Comparison of ENCODE assay signal across 17 cellular contexts in the genomic region with DNA sequence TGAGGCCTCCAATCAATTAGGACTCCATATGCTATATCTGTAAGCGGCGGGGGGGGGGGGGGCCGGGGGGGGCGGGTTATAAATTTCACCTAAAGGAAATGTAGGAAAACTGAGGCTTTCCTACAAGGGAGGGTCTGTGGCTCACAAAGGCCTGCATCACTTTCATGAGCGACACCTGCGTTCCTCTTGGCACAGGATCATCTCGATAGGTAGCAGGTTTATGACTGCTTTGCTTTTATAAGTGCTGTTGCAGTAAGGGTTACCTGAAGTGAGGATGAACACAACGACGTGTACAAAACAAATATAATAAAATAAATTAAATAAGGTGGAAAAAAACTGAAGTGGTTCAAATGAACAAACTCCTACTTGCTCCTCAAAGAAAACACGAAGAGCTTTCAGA.
DNase-seq lines count a peak whose midpoint lies in the region; ATAC-seq and TF ChIP-seq lines count a peak whose summit lies in the region.
"Had no signal": no experiment of that assay in that cellular context is flagged by ENCODE, and none has a peak within 500 bp of the region (broad histone marks: within the 10 kb centered on the region; RNA-seq: fewer than 3 reads in every experiment).

No MANE protein-coding gene starts in this region.

- H3K79me2 ChIP-seq in PC-9 (ENCODE audit: low read depth), result no peaks in the 10 kb centered on the region

- peak overlapping the region; percentile 76 for H3K27ac Mint-ChIP-seq in activated T-cell treated with anti-CD3 and anti-CD28 coated beads, Interleukin-2, amount 50 U/mL, for 24 hours
- peak overlapping the region; percentile 95 for H3K27ac Mint-ChIP-seq in activated B cell treated with CpG ODN at 0.5 μM for 24 hours
- H3K27ac Mint-ChIP-seq in stimulated activated naive B cell treated with anti-CD40 and anti-IgM and Interleukin-4, amounts not matched to agents 10 μg/mL and 1 μg/mL and 100 μg/mL, for 72 hours, result peak overlapping the region; percentile 51
- H3K27ac Mint-ChIP-seq: neural progenitor cell had no signal

- intact Hi-C loops in activated B cell treated with CpG ODN at 0.5 μM for 24 hours (cut with micrococcal nuclease), result no loop called here
- intact Hi-C loops in PC-9 (cut with micrococcal nuclease; ENCODE audit: unreplicated experiment), result no loop called here

- BruUV-seq in PC-9 (replicated peaks; lab: Mats Ljungman, UMichigan), result no TSS peak

- peaks cover 5% of the 10 kb centered on the region for H3K36me3 Mint-ChIP-seq in activated T-cell treated with anti-CD3 and anti-CD28 coated beads, Interleukin-2, amount 50 U/mL, for 24 hours (ENCODE audit: low read depth)
- peaks cover 6% of the 10 kb centered on the region for H3K36me3 Mint-ChIP-seq in activated B cell treated with CpG ODN at 0.5 μM for 24 hours (ENCODE audit: low read depth)
- peaks cover 8 to 12% of the 10 kb centered on the region in 2 donors for H3K36me3 Mint-ChIP-seq in stimulated activated naive B cell treated with anti-CD40 and anti-IgM and Interleukin-4, amounts not matched to agents 10 μg/mL and 1 μg/mL and 100 μg/mL, for 72 hours

- H3K4me3 Mint-ChIP-seq in activated T-cell treated with anti-CD3 and anti-CD28 coated beads, Interleukin-2, amount 50 U/mL, for 24 hours, result peak overlapping the region; percentile 76
- H3K4me3 Mint-ChIP-seq in activated B cell treated with CpG ODN at 0.5 μM for 24 hours, result no peak overlapping the region
- peak overlapping the region; percentile 19 to 44 for H3K4me3 Mint-ChIP-seq in stimulated activated naive B cell treated with anti-CD40 and anti-IgM and Interleukin-4, amounts not matched to agents 10 μg/mL and 1 μg/mL and 100 μg/mL, for 72 hours
- H3K4me3 Mint-ChIP-seq: neural progenitor cell had no signal

- no peaks in the 10 kb centered on the region; the same call in 1 of the 2 replicates for H4K20me1 ChIP-seq in PC-9 (ENCODE audit: insufficient read depth)

- DNase-seq in activated T-cell treated with anti-CD3 and anti-CD28 coated beads, Interleukin-2, amount 50 U/mL, for 24 hours, result no peak
- DNase-seq in activated T-cell treated with anti-CD3 and anti-CD28 coated beads, Interleukin-2, amount 50 U/mL, for 48 hours, result no peak
- peak; percentile 23 for DNase-seq in NCI-H2029 treated with DMSO at 0.1 percent for 48 hours (lab: John Stamatoyannopoulos, UW)
- DNase-seq in activated B cell treated with CpG ODN at 0.5 μM for 24 hours, result no peak
- DNase-seq in stimulated activated naive B cell treated with anti-CD40 and anti-IgM and Interleukin-4, amounts not matched to agents 10 μg/mL and 1 μg/mL and 100 μg/mL, for 72 hours, result no peak
- DNase-seq in GM13976 (ENCODE audit: low spot score), result no peak
- DNase-seq in PC-9, result no peak
- DNase-seq: activated CD4-positive, alpha-beta T cell treated with anti-CD3 and anti-CD28 coated beads for 4 hours; activated T-cell treated with anti-CD3 and anti-CD28 coated beads, Interleukin-2, amount 50 U/mL, for 4 hours; NCI-H774; retina; T1000 had no signal

- no peak overlapping the region for H3K4me2 ChIP-seq in PC-9

- H3K9me3 Mint-ChIP-seq in activated T-cell treated with anti-CD3 and anti-CD28 coated beads, Interleukin-2, amount 50 U/mL, for 24 hours, result peaks cover 2% of the 10 kb centered on the region
- peaks cover 3% of the 10 kb centered on the region for H3K9me3 Mint-ChIP-seq in activated B cell treated with CpG ODN at 0.5 μM for 24 hours
- H3K9me3 Mint-ChIP-seq in stimulated activated naive B cell treated with anti-CD40 and anti-IgM and Interleukin-4, amounts not matched to agents 10 μg/mL and 1 μg/mL and 100 μg/mL, for 72 hours, result no peaks in the 10 kb centered on the region
- H3K9me3 Mint-ChIP-seq: activated T-cell treated with anti-CD3 and anti-CD28 coated beads, Interleukin-2, amount 50 U/mL, for 4 hours; neural progenitor cell had no signal

- H2AFZ ChIP-seq in PC-9, result no peak overlapping the region
- H2AFZ ChIP-seq: GM23248 had no signal

- peaks cover 85% of the 10 kb centered on the region for H3K4me1 Mint-ChIP-seq in activated T-cell treated with anti-CD3 and anti-CD28 coated beads, Interleukin-2, amount 50 U/mL, for 24 hours (ENCODE audit: low read depth)
- H3K4me1 Mint-ChIP-seq in activated B cell treated with CpG ODN at 0.5 μM for 24 hours, result peaks cover 88% of the 10 kb centered on the region
- peaks cover 48 to 82% of the 10 kb centered on the region in 2 donors for H3K4me1 Mint-ChIP-seq in stimulated activated naive B cell treated with anti-CD40 and anti-IgM and Interleukin-4, amounts not matched to agents 10 μg/mL and 1 μg/mL and 100 μg/mL, for 72 hours

- H3K4me3 ChIP-seq in PC-9, result no peak overlapping the region
- H3K4me3 ChIP-seq: GM23248, neural progenitor cell had no signal

- H3K27me3 Mint-ChIP-seq in activated T-cell treated with anti-CD3 and anti-CD28 coated beads, Interleukin-2, amount 50 U/mL, for 24 hours, result no peaks in the 10 kb centered on the region
- no peaks in the 10 kb centered on the region for H3K27me3 Mint-ChIP-seq in activated B cell treated with CpG ODN at 0.5 μM for 24 hours
- no peaks in the 10 kb centered on the region for H3K27me3 Mint-ChIP-seq in stimulated activated naive B cell treated with anti-CD40 and anti-IgM and Interleukin-4, amounts not matched to agents 10 μg/mL and 1 μg/mL and 100 μg/mL, for 72 hours

- TF ChIP-seq CTCF in activated B cell treated with CpG ODN at 0.5 μM for 24 hours (IDR thresholded peaks at IDR 0.05) (no peak), GM13976 (IDR thresholded peaks at IDR 0.05; ENCODE audit: borderline replicate concordance, control extremely low read depth, extremely low read depth, insufficient read depth, missing control alignments) (no peak), PC-9 (conservative IDR thresholded peaks at IDR 0.05) (no peak)

- POLR2A ChIA-PET in activated B cell treated with CpG ODN at 0.5 μM for 24 hours (lab: Charles Lee), result interaction anchor here (0.6 to 6.4 kb wide), 19 partner anchors 9 to 325 kb away, joined by 3 to 72 read pairs (median 8); a partner anchor contains a TSS
- POLR2A ChIA-PET in PC-9 (lab: Charles Lee; ENCODE audit: unreplicated experiment), result no interaction called here

- no peaks in the 10 kb centered on the region for H3K4me1 ChIP-seq in PC-9 (replicated peaks; ENCODE audit: insufficient read depth)

- H3K27me3 ChIP-seq in PC-9 (ENCODE audit: insufficient read depth, low read depth), result no peaks in the 10 kb centered on the region
- H3K27me3 ChIP-seq: gastrocnemius medialis, neural progenitor cell, upper lobe of left lung had no signal

- H3K36me3 ChIP-seq in PC-9 (ENCODE audit: low read depth), result no peaks in the 10 kb centered on the region
- H3K36me3 ChIP-seq: gastrocnemius medialis, neural progenitor cell, upper lobe of left lung had no signal

- in situ Hi-C loops in GM13976 (cut with MboI; ENCODE audit: low sequenced_read_pairs, unreplicated experiment), result no loop called here

- CTCF ChIA-PET in activated B cell treated with CpG ODN at 0.5 μM for 24 hours (lab: Charles Lee), result interaction anchor here (1.0 to 1.8 kb wide), 5 partner anchors 12 to 84 kb away, joined by 3 to 5 read pairs (median 5); no protein-coding TSS in a partner anchor
- CTCF ChIA-PET in PC-9 (lab: Charles Lee), result no interaction called here

- H3K9me3 ChIP-seq in PC-9 (ENCODE audit: insufficient read depth, low read depth), result no peaks in the 10 kb centered on the region
- H3K9me3 ChIP-seq: gastrocnemius medialis, upper lobe of left lung had no signal

- H3K9me2 ChIP-seq in PC-9 (ENCODE audit: insufficient read depth), result no peaks in the 10 kb centered on the region

- ATAC-seq in activated B cell treated with CpG ODN at 0.5 μM for 24 hours (ENCODE audit: low read depth) (no peak), HG03432 (IDR thresholded peaks at IDR 0.05; ENCODE audit: unreplicated experiment) (no peak)
- peak in 1 of 2 donors; percentile 2 for ATAC-seq in stimulated activated naive B cell treated with anti-CD40 and anti-IgM and Interleukin-4, amounts not matched to agents 10 μg/mL and 1 μg/mL and 100 μg/mL, for 72 hours (replicated peaks)

- H3F3A ChIP-seq in PC-9 (ENCODE audit: insufficient read depth, low read depth), result no peaks in the 10 kb centered on the region

- no peak overlapping the region for H3K27ac ChIP-seq in PC-9
- H3K27ac ChIP-seq: GM23248, neural progenitor cell had no signal
